Comparison of ENCODE assay signal across 9 cellular contexts in genomic region chr2:174561283-174562275, GRCh38. TPM values are rescaled to one million over a fixed set of nuclear protein-coding genes. Genes with fewer than 3 reads are reported as not detected.
DNase-seq lines count a peak whose midpoint lies in the region; ATAC-seq and TF ChIP-seq lines count a peak whose summit lies in the region.
"Had no signal": no experiment of that assay in that cellular context is flagged by ENCODE, and none has a peak within 500 bp of the region (broad histone marks: within the 10 kb centered on the region; RNA-seq: fewer than 3 reads in every experiment).

No MANE protein-coding gene starts in this region.

- peaks cover 24% of the 10 kb centered on the region for H3K4me1 Mint-ChIP-seq in nephron
- H3K4me1 Mint-ChIP-seq in type B pancreatic cell (ENCODE audit: unreplicated experiment), result no peaks in the 10 kb centered on the region

- ATAC-seq in HG02938 (IDR thresholded peaks at IDR 0.05; ENCODE audit: unreplicated experiment) (no peak), GM21825 (IDR thresholded peaks at IDR 0.05; ENCODE audit: unreplicated experiment) (no peak)

- DNase-seq in Ammon's horn (ENCODE audit: low spot score), result peak; percentile 96
- DNase-seq in NCI-H446 (lab: John Stamatoyannopoulos, UW), result peak; percentile 78 to 93
- peak; percentile 80 for DNase-seq in fibroblast of mammary gland (ENCODE audit: low read depth)
- no peak for DNase-seq in retina
- DNase-seq in type B pancreatic cell (ENCODE audit: extremely low spot score, unreplicated experiment), result no peak

- H3K27me3 Mint-ChIP-seq in nephron (ENCODE audit: low read depth), result no peaks in the 10 kb centered on the region
- H3K27me3 Mint-ChIP-seq in type B pancreatic cell, result no peaks in the 10 kb centered on the region

- no peaks in the 10 kb centered on the region for H3K9me3 Mint-ChIP-seq in nephron
- H3K9me3 Mint-ChIP-seq in type B pancreatic cell, result no peaks in the 10 kb centered on the region

- H3K4me3 ChIP-seq in fibroblast of mammary gland (ENCODE audit: control insufficient read depth, low read depth, low read length), result no peak overlapping the region
- H3K4me3 ChIP-seq: coronary artery had no signal

- TF ChIP-seq CTCF in fibroblast of mammary gland (conservative IDR thresholded peaks at IDR 0.05; ENCODE audit: control insufficient read depth, insufficient read depth, low read depth, low read length) (no peak), nephron (IDR thresholded peaks at IDR 0.05; ENCODE audit: unreplicated experiment in 3 of 3) (no peak), type B pancreatic cell (conservative IDR thresholded peaks at IDR 0.05) (no peak)

- H3K27ac Mint-ChIP-seq in nephron (peak overlapping the region; percentile 77 to 97 (median 93)), type B pancreatic cell (no peak overlapping the region)

- H3K36me3 Mint-ChIP-seq in nephron (ENCODE audit: low read depth), result peaks cover 26% of the 10 kb centered on the region
- H3K36me3 Mint-ChIP-seq in type B pancreatic cell, result no peaks in the 10 kb centered on the region

- H3K4me3 Mint-ChIP-seq in nephron, result peak overlapping the region in 2 of 3 experiments; percentile 15 to 51
- no peak overlapping the region for H3K4me3 Mint-ChIP-seq in type B pancreatic cell

RNA-seq across cellular contexts. Expression of gene WIPF1, which starts 36.0 kb away (rescaled TPM):
- total RNA-seq in type B pancreatic cell (ENCODE audit: low replicate concordance), result 7.0 and 19.2 TPM in 2 replicates

Comparison
In these comparisons a context has a peak if more than half of its experiments do, and no peak if none do; other contexts are left out.
1. DNase-seq: peak in Ammon's horn (single experiment), NCI-H446 (2 of 2) and fibroblast of mammary gland (single experiment); none in retina (single experiment) and type B pancreatic cell (single experiment).